8 cellular contexts compared by ENCODE assay signal in genomic region chr9:32550046-32550608, GRCh38. TPM values are rescaled to one million over a fixed set of nuclear protein-coding genes. Genes with fewer than 3 reads are reported as not detected.
DNase-seq lines count a peak whose midpoint lies in the region; ATAC-seq and TF ChIP-seq lines count a peak whose summit lies in the region.

No MANE protein-coding gene starts in this region.

- H3K27ac ChIP-seq in left ventricle myocardium inferior (replicated peaks) = peak overlapping the region; percentile 98
- peak overlapping the region; percentile 82 for H3K27ac ChIP-seq in right cardiac atrium (ENCODE audit: low read length)
- H3K27ac ChIP-seq in gastrocnemius medialis = peak overlapping the region; percentile 87 to 94 (median 91)

- H3K9me3 ChIP-seq in left ventricle myocardium inferior (replicated peaks) (no peaks in the 10 kb centered on the region), right cardiac atrium (ENCODE audit: control insufficient read depth, low read length) (no peaks in the 10 kb centered on the region), gastrocnemius medialis (no peaks in the 10 kb centered on the region)

- H3K4me1 ChIP-seq in left ventricle myocardium inferior (peaks cover 57% of the 10 kb centered on the region), right cardiac atrium (ENCODE audit: control insufficient read depth, insufficient read depth, low read length) (no peaks in the 10 kb centered on the region), gastrocnemius medialis (peaks cover 20 to 21% of the 10 kb centered on the region in 2 donors)

- H3K4me3 ChIP-seq in left ventricle myocardium inferior (peak overlapping the region; percentile 84), right cardiac atrium (ENCODE audit: low read length) (peak overlapping the region; percentile 86), gastrocnemius medialis (peak overlapping the region; percentile 65 to 94 (median 84))

- ATAC-seq in Right ventricle myocardium inferior (no peak), right cardiac atrium (no peak), gastrocnemius medialis (no peak), HG03045 (IDR thresholded peaks at IDR 0.05; ENCODE audit: unreplicated experiment) (no peak), GM21737 (IDR thresholded peaks at IDR 0.05; ENCODE audit: unreplicated experiment) (no peak)
- ATAC-seq in activated naive CD4-positive, alpha-beta T cell treated with anti-CD3 and anti-CD28 coated beads, Interleukin-2, amount 50 U/mL, for 72 hours = no peak

- DNase-seq in left ventricle myocardium inferior (no peak), Right ventricle myocardium inferior (ENCODE audit: missing footprints) (no peak), HT-29 (ENCODE audit: low spot score) (peak; percentile 32), right cardiac atrium (no peak), gastrocnemius medialis (no peak)
- DNase-seq in activated naive CD4-positive, alpha-beta T cell treated with anti-CD3 and anti-CD28 coated beads, Interleukin-2, amount 50 U/mL, for 72 hours (ENCODE audit: low spot score in 2 of 2) = no peak

- H3K36me3 Mint-ChIP-seq in activated naive CD4-positive, alpha-beta T cell treated with anti-CD3 and anti-CD28 coated beads, Interleukin-2, amount 50 U/mL, for 72 hours = peaks cover 27 to 30% of the 10 kb centered on the region in 2 donors

- peak overlapping the region; percentile 85 to 97 for H3K27ac Mint-ChIP-seq in activated naive CD4-positive, alpha-beta T cell treated with anti-CD3 and anti-CD28 coated beads, Interleukin-2, amount 50 U/mL, for 72 hours

- H3K27me3 ChIP-seq in left ventricle myocardium inferior (ENCODE audit: low read depth) (no peaks in the 10 kb centered on the region), right cardiac atrium (ENCODE audit: control insufficient read depth, insufficient read depth) (no peaks in the 10 kb centered on the region), gastrocnemius medialis (no peaks in the 10 kb centered on the region)

- H3K9me3 Mint-ChIP-seq in activated naive CD4-positive, alpha-beta T cell treated with anti-CD3 and anti-CD28 coated beads, Interleukin-2, amount 50 U/mL, for 72 hours = no peaks in the 10 kb centered on the region

- H3K36me3 ChIP-seq in left ventricle myocardium inferior (no peaks in the 10 kb centered on the region), gastrocnemius medialis (no peaks in the 10 kb centered on the region)

- no peak for TF ChIP-seq POLR2A in gastrocnemius medialis (IDR thresholded peaks at IDR 0.05)

- in situ Hi-C loops in gastrocnemius medialis (cut with MboI; ENCODE audit: low sequenced_read_pairs in 4 of 4) = no loop called here

- intact Hi-C loops in left ventricle myocardium inferior (cut with micrococcal nuclease) = no loop called here
- intact Hi-C loops in Right ventricle myocardium inferior (cut with DNase I) = loop anchor here (5.0 kb wide), 1 partner anchor 922 kb away; the partner anchor contains the start of gene NOL6
- intact Hi-C loops in right cardiac atrium (cut with DNase I) = no loop called here
- intact Hi-C loops in gastrocnemius medialis (cut with DNase I; ENCODE audit: low total_unique reads) = loop anchor here (5.0 kb wide), 1 partner anchor 1537 kb away; no protein-coding TSS in a partner anchor

- TF ChIP-seq CTCF in left ventricle myocardium inferior (IDR thresholded peaks at IDR 0.05; ENCODE audit: borderline replicate concordance) (no peak), gastrocnemius medialis (IDR thresholded peaks at IDR 0.05 in 4 of 5, conservative IDR thresholded peaks at IDR 0.05 in 1 of 5) (no peak)

- 2% methylated on average over 15 of the region's 15 CpGs for WGBS in right cardiac atrium

RNA-seq across cellular contexts. Expression of gene SMIM27, which starts 2.0 kb away (rescaled TPM):
- total RNA-seq in left ventricle myocardium inferior = 17.3 TPM
- 12.5 TPM for total RNA-seq in Right ventricle myocardium inferior
- 1.9 and 3.3 TPM in 2 replicates for total RNA-seq in HT-29 (2014; rRNA removed; shearing (Covaris generic))
- total RNA-seq in activated naive CD4-positive, alpha-beta T cell treated with anti-CD3 and anti-CD28 coated beads, Interleukin-2, amount 50 U/mL, for 72 hours = 10 to 100 TPM; 15.3 to 19.5 TPM
- total RNA-seq in right cardiac atrium = 10 to 100 TPM; 19.7 to 26.4 (median 24.0) TPM
- polyA plus RNA-seq in right cardiac atrium = 10.2 TPM
- 10 to 100 TPM in 1 of 4 donors, 1 to 10 TPM in 3; 1.8 to 11.6 (median 7.6) TPM for total RNA-seq in gastrocnemius medialis

RNA-seq across cellular contexts. Expression of gene TOPORS, which starts 2.3 kb away (rescaled TPM):
- total RNA-seq in left ventricle myocardium inferior (8.4 TPM), Right ventricle myocardium inferior (8.7 TPM), right cardiac atrium (10 to 100 TPM in 2 of 4 donors, 1 to 10 TPM in 2; 8.6 to 10.9 (median 9.9) TPM), gastrocnemius medialis (10 to 100 TPM in 3 of 4 donors, 1 to 10 TPM in 1; 7.7 to 15.2 (median 14.5) TPM)
- 11.3 and 12.9 TPM in 2 replicates for total RNA-seq in HT-29 (2014; rRNA removed; shearing (Covaris generic))
- total RNA-seq in activated naive CD4-positive, alpha-beta T cell treated with anti-CD3 and anti-CD28 coated beads, Interleukin-2, amount 50 U/mL, for 72 hours = 10 to 100 TPM; 14.1 to 20.9 TPM
- 6.2 TPM for polyA plus RNA-seq in right cardiac atrium

RNA-seq across cellular contexts. Expression of gene NDUFB6, which starts 22.8 kb away (rescaled TPM):
- total RNA-seq in left ventricle myocardium inferior (174 TPM), Right ventricle myocardium inferior (192 TPM), right cardiac atrium (100 to 1,000 TPM; 120 to 137 (median 128) TPM), gastrocnemius medialis (10 to 100 TPM; 59.2 to 97.0 (median 82.6) TPM)
- 37.8 and 48.1 TPM in 2 replicates for total RNA-seq in HT-29 (2014; rRNA removed; shearing (Covaris generic))
- 10 to 100 TPM; 42.9 to 83.9 TPM for total RNA-seq in activated naive CD4-positive, alpha-beta T cell treated with anti-CD3 and anti-CD28 coated beads, Interleukin-2, amount 50 U/mL, for 72 hours
- 198 TPM for polyA plus RNA-seq in right cardiac atrium

RNA-seq across cellular contexts. Expression of gene RIGI, which starts 24.1 kb away (rescaled TPM):
- 3.8 TPM for total RNA-seq in left ventricle myocardium inferior
- 4.7 TPM for total RNA-seq in Right ventricle myocardium inferior
- 3.2 and 3.8 TPM in 2 replicates for total RNA-seq in HT-29 (2014; rRNA removed; shearing (Covaris generic))
- 10 to 100 TPM in 1 of 2 donors, 1 to 10 TPM in 1; 5.8 to 11.4 TPM for total RNA-seq in activated naive CD4-positive, alpha-beta T cell treated with anti-CD3 and anti-CD28 coated beads, Interleukin-2, amount 50 U/mL, for 72 hours
- total RNA-seq in right cardiac atrium = 1 to 10 TPM; 5.1 to 6.4 (median 5.6) TPM
- polyA plus RNA-seq in right cardiac atrium = 2.8 TPM
- total RNA-seq in gastrocnemius medialis = 1 to 10 TPM; 1.6 to 3.3 (median 2.8) TPM

Comparison
In these comparisons a context has a peak if more than half of its experiments do, and no peak if none do; other contexts are left out.
1. intact Hi-C loops: an anchor here in Right ventricle myocardium inferior (5.0 kb wide) and gastrocnemius medialis (5.0 kb wide); none called in left ventricle myocardium inferior and right cardiac atrium.